Comparison of ENCODE assay signal across 8 cellular contexts in genomic region chr2:160918909-160919503, GRCh38.
DNase-seq lines count a peak whose midpoint lies in the region; ATAC-seq and TF ChIP-seq lines count a peak whose summit lies in the region.

No MANE protein-coding gene starts in this region.

- no peak overlapping the region for H3K4me3 Mint-ChIP-seq in Calu3 (ENCODE audit: low read depth, unreplicated experiment)

- DNase-seq in Calu3, result peak; percentile 80
- peak; percentile 34 for DNase-seq in RPMI8226
- peak; percentile 55 for DNase-seq in astrocyte of the spinal cord (ENCODE audit: low read depth, low spot score)
- peak; percentile 36 for DNase-seq in iPS DF 4.7 (ENCODE audit: extremely low read depth, low spot score)
- DNase-seq in stimulated activated CD4-positive, alpha-beta T cell treated with anti-CD3 and anti-CD28 coated beads, Interleukin-2, amount 100 ng/mL, for 48 hours, result peak; percentile 9 to 19
- no peak for DNase-seq in superior temporal gyrus (ENCODE audit: extremely low spot score)
- DNase-seq in NCI-H187 treated with DMSO at 0.1 percent for 48 hours (lab: John Stamatoyannopoulos, UW), result no peak

- H3K4me1 Mint-ChIP-seq in Calu3 (ENCODE audit: low read depth, unreplicated experiment), result no peaks in the 10 kb centered on the region

- H3K27me3 Mint-ChIP-seq in Calu3 (ENCODE audit: unreplicated experiment), result no peaks in the 10 kb centered on the region

- peak; percentile 60 for ATAC-seq in HG02884 (IDR thresholded peaks at IDR 0.05; ENCODE audit: unreplicated experiment)

- peak; percentile 77 for TF ChIP-seq CTCF in Calu3 (IDR thresholded peaks at IDR 0.05; ENCODE audit: unreplicated experiment)
- TF ChIP-seq CTCF in astrocyte of the spinal cord (IDR thresholded peaks at IDR 0.05; ENCODE audit: low read depth, low read length), result peak; percentile 69

- CTCF ChIA-PET in Calu3 (lab: Charles Lee), result interaction anchor here (0.6 to 1.0 kb wide), 7 partner anchors 8 to 595 kb away, joined by 3 to 6 read pairs (median 3); no protein-coding TSS in a partner anchor

- no peaks in the 10 kb centered on the region for H3K9me3 Mint-ChIP-seq in Calu3 (ENCODE audit: low read depth, unreplicated experiment)

- no peaks in the 10 kb centered on the region for H3K36me3 Mint-ChIP-seq in Calu3 (ENCODE audit: insufficient read depth, unreplicated experiment)

- in situ Hi-C loops in astrocyte of the spinal cord (cut with HindIII; ENCODE audit: low sequenced_read_pairs), result no loop called here

- peak overlapping the region; percentile 64 for H3K27ac Mint-ChIP-seq in Calu3 (ENCODE audit: unreplicated experiment)

- no peak overlapping the region for H3K4me3 ChIP-seq in astrocyte of the spinal cord (ENCODE audit: low read depth, low read length)

- intact Hi-C loops in Calu3 (cut with micrococcal nuclease; ENCODE audit: unreplicated experiment), result loop anchor here (1.0 to 5.0 kb wide), 3 partner anchors 167 to 592 kb away; no protein-coding TSS in a partner anchor

- BruUV-seq in Calu3 (replicated peaks; lab: Mats Ljungman, UMichigan), result no TSS peak

Comparison
In these comparisons a context has a peak if more than half of its experiments do, and no peak if none do; other contexts are left out.
1. DNase-seq: peak in Calu3 (single experiment), RPMI8226 (single experiment), astrocyte of the spinal cord (single experiment), iPS DF 4.7 (single experiment) and stimulated activated CD4-positive, alpha-beta T cell treated with anti-CD3 and anti-CD28 coated beads, Interleukin-2, amount 100 ng/mL, for 48 hours (2 of 2); none in superior temporal gyrus (single experiment) and NCI-H187 treated with DMSO at 0.1 percent for 48 hours (single experiment).